Comparison of ENCODE assay signal across 23 cellular contexts in the genomic region with DNA sequence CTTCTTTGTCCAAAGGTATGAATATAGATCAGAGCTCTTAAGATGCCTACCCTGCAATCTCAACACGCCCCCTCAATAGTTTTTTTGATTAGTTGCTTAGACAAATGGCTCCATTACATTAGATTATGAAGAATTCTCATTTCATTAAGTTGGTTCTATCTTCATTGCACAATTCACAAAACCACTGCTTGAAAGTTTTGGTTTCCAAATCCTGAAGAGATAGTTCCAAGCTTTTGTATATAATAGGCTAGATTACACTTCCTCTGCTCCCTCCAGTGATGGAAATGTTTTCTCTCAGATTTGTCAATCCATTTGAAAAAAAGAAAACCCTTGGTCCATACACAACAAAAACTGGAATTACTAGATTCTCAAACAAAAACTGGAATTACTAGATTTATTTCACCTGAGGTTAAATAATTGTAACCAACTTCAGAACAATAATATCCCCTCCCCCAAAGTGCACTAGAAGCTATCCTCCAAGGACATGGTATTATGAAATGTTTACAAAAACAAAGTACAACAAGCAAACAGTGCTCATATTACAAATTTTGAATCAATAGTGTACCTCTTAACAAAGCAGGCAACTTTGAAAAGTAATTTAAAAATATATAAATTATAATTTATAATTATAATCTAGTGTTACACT. TPM values are rescaled to one million over a fixed set of nuclear protein-coding genes. Genes with fewer than 3 reads are reported as not detected.
DNase-seq lines count a peak whose midpoint lies in the region; ATAC-seq, FAIRE-seq and TF ChIP-seq lines count a peak whose summit lies in the region.
"Had no signal": no experiment of that assay in that cellular context is flagged by ENCODE, and none has a peak within 500 bp of the region (broad histone marks: within the 10 kb centered on the region; RNA-seq: fewer than 3 reads in every experiment).

No MANE protein-coding gene starts in this region.

- TF ChIP-seq EP300 in K562 (IDR thresholded peaks at IDR 0.05; ENCODE audit: low read length) (no peak), HepG2 (IDR thresholded peaks at IDR 0.05; ENCODE audit: low read depth in 2 of 2, low read length in 2 of 2) (peak in 1 of 2 experiments; percentile 87; a peak in 2 of 4 replicates), HepG2 (CRISPR knock-in tag; IDR thresholded peaks at IDR 0.05; ENCODE audit: borderline replicate concordance) (no peak)

- TF ChIP-seq CTCF in K562 (IDR thresholded peaks at IDR 0.05 in 2 of 3, conservative IDR thresholded peaks at IDR 0.05 in 1 of 3; ENCODE audit: insufficient read depth in 2 of 3, low read depth in 1 of 3, low read length in 3 of 3) = no peak
- no peak for TF ChIP-seq CTCF in HepG2 (CRISPR knock-in tag; IDR thresholded peaks at IDR 0.05)

- H3K9me3 ChIP-seq in K562 (replicated peaks; ENCODE audit: control insufficient read depth, insufficient read depth, low read depth, low read length) (no peaks in the 10 kb centered on the region), HepG2 (ENCODE audit: low read length) (no peaks in the 10 kb centered on the region), MG63 (no peaks in the 10 kb centered on the region)
- H3K9me3 ChIP-seq: BLaER1 treated with 17β-estradiol and CSF1 and Interleukin-3, amounts not matched to agents 10 nM and 100 nM; SJCRH30 had no signal

- H3K79me2 ChIP-seq in K562 (ENCODE audit: control insufficient read depth, insufficient read depth, low read length) = no peaks in the 10 kb centered on the region
- no peaks in the 10 kb centered on the region for H3K79me2 ChIP-seq in HepG2 (ENCODE audit: insufficient read depth, low read length)

- H4K20me1 ChIP-seq in K562 (replicated peaks; ENCODE audit: control insufficient read depth, insufficient read depth, low read length) (no peaks in the 10 kb centered on the region), HepG2 (ENCODE audit: insufficient read depth, low read length) (no peaks in the 10 kb centered on the region)
- H4K20me1 ChIP-seq: BLaER1 treated with 17β-estradiol and CSF1 and Interleukin-3, amounts not matched to agents 10 nM and 100 nM had no signal

- ATAC-seq in K562 (no peak), HepG2 (no peak), Right ventricle myocardium superior (ENCODE audit: poor library complexity) (no peak)

- in situ Hi-C loops in K562 (cut with MboI) (no loop called here), HepG2 (cut with HindIII; ENCODE audit: extremely low pct_ligation_motif_present, low pct_unique_long_range_greater_than_20kb) (no loop called here)

- POLR2A ChIA-PET in K562 (lab: Yijun Ruan, JAX) (interaction anchor here (0.5 to 1.8 kb wide), 2 partner anchors 7 to 8 kb away, joined by 3 to 4 read pairs; no protein-coding TSS in a partner anchor), HepG2 (lab: Yijun Ruan, JAX) (interaction anchor here (1.0 to 1.8 kb wide), 4 partner anchors 8 to 265 kb away, joined by 3 to 9 read pairs (median 3); no protein-coding TSS in a partner anchor)

- H3K27me3 ChIP-seq in K562 (ENCODE audit: control insufficient read depth in 2 of 2, insufficient read depth in 2 of 2, low read length in 2 of 2) (no peaks in the 10 kb centered on the region), HepG2 (ENCODE audit: control insufficient read depth in 1 of 2, insufficient read depth in 2 of 2, low read length in 2 of 2) (no peaks in the 10 kb centered on the region), MG63 (no peaks in the 10 kb centered on the region)
- H3K27me3 ChIP-seq: BLaER1 treated with 17β-estradiol and CSF1 and Interleukin-3, amounts not matched to agents 10 nM and 100 nM; SJCRH30 had no signal

- CTCF ChIA-PET in K562 (lab: Yijun Ruan, JAX; ENCODE audit: low intra/inter-chr PET ratio) (no interaction called here), HepG2 (lab: Yijun Ruan, JAX; ENCODE audit: low intra/inter-chr PET ratio, low total read pairs) (no interaction called here)

- H3K27ac ChIP-seq in K562 (ENCODE audit: extremely low read depth, low read depth, low read length) = no peak overlapping the region
- peak overlapping the region; percentile 70 for H3K27ac ChIP-seq in HepG2 (ENCODE audit: extremely low read length, insufficient read depth, low read length)
- H3K27ac ChIP-seq: BLaER1 treated with 17β-estradiol and CSF1 and Interleukin-3, amounts not matched to agents 10 nM and 100 nM; RWPE1; SJCRH30 had no signal

- H3K36me3 ChIP-seq in K562 (ENCODE audit: control insufficient read depth, insufficient read depth, low read length) (no peaks in the 10 kb centered on the region), HepG2 (replicated peaks in 1 of 2; ENCODE audit: control insufficient read depth in 1 of 2, insufficient read depth in 2 of 2, low read length in 2 of 2) (no peaks in the 10 kb centered on the region), MG63 (no peaks in the 10 kb centered on the region)
- H3K36me3 ChIP-seq: BLaER1 treated with 17β-estradiol and CSF1 and Interleukin-3, amounts not matched to agents 10 nM and 100 nM; SJCRH30 had no signal

- H3K4me3 ChIP-seq in K562 = no peak overlapping the region
- H3K4me3 ChIP-seq in HepG2 (replicated peaks in 1 of 3; ENCODE audit: insufficient read depth in 1 of 3, low read depth in 2 of 3, low read length in 3 of 3) = peak overlapping the region in 2 of 3 experiments; percentile 36 to 56; a peak in 4 of 6 replicates
- H3K4me3 ChIP-seq in MG63 = no peak overlapping the region
- H3K4me3 ChIP-seq: BLaER1 treated with 17β-estradiol and CSF1 and Interleukin-3, amounts not matched to agents 10 nM and 100 nM; SJCRH30 had no signal

- FAIRE-seq in GM12892 (lab: Jason Lieb, UNC) (peak; percentile 36), K562 (lab: Jason Lieb, UNC) (no peak), HepG2 (lab: Jason Lieb, UNC) (no peak)

- H3K9me1 ChIP-seq in K562 (ENCODE audit: control insufficient read depth, insufficient read depth, low read length) = no peaks in the 10 kb centered on the region

- H3K9ac ChIP-seq in K562 (ENCODE audit: insufficient read depth in 1 of 2, low read depth in 2 of 2, low read length in 2 of 2) (no peak overlapping the region), HepG2 (ENCODE audit: insufficient read depth, low read depth, low read length) (peak overlapping the region; percentile 40; the same call in 1 of the 2 replicates)
- H3K9ac ChIP-seq: BLaER1 treated with 17β-estradiol and CSF1 and Interleukin-3, amounts not matched to agents 10 nM and 100 nM had no signal

- peak overlapping the region; percentile 30; the same call in 1 of the 2 replicates for H2AFZ ChIP-seq in K562 (ENCODE audit: low read depth, low read length)
- H2AFZ ChIP-seq in HepG2 (ENCODE audit: low read length) = no peak overlapping the region

- 26% methylated on average over 1 of the region's 1 CpG for WGBS in K562 (ENCODE audit: insufficient coverage, low coverage, missing lambda C conversion rate)
- WGBS in HepG2 (ENCODE audit: low lambda C conversion rate) = 47% methylated on average over 1 of the region's 1 CpG

- BruUV-seq in K562 (replicated peaks; lab: Mats Ljungman, UMichigan) (no TSS peak), HepG2 (replicated peaks; lab: Mats Ljungman, UMichigan) (no TSS peak)

- peaks cover 5 to 12% of the 10 kb centered on the region in 2 experiments for H3K4me1 ChIP-seq in K562 (replicated peaks in 1 of 2; ENCODE audit: control insufficient read depth in 2 of 2, insufficient read depth in 2 of 2, low read length in 2 of 2)
- peaks cover 71% of the 10 kb centered on the region for H3K4me1 ChIP-seq in HepG2 (ENCODE audit: insufficient read depth, low read length)
- H3K4me1 ChIP-seq: SJCRH30 had no signal

- H3K4me2 ChIP-seq in K562 (ENCODE audit: insufficient read depth, low read length) (no peak overlapping the region), HepG2 (ENCODE audit: low read depth, low read length) (peak overlapping the region; percentile 83)
- H3K4me2 ChIP-seq: BLaER1 treated with 17β-estradiol and CSF1 and Interleukin-3, amounts not matched to agents 10 nM and 100 nM had no signal

- TF ChIP-seq POLR2A in GM12892 (IDR thresholded peaks at IDR 0.05; ENCODE audit: low read depth, low read length) (no peak), K562 (conservative IDR thresholded peaks at IDR 0.05) (no peak), HepG2 (IDR thresholded peaks at IDR 0.05; ENCODE audit: insufficient read depth in 1 of 2, low read depth in 2 of 2, low read length in 2 of 2) (no peak)

- TF ChIP-seq RAD21 in K562 (CRISPR knock-in tag; conservative IDR thresholded peaks at IDR 0.05 in 1 of 2, IDR thresholded peaks at IDR 0.05 in 1 of 2) = no peak
- TF ChIP-seq RAD21 in HepG2 (CRISPR knock-in tag; IDR thresholded peaks at IDR 0.05) = no peak

- intact Hi-C loops in K562 (cut with micrococcal nuclease) = no loop called here
- intact Hi-C loops in HepG2 (cut with micrococcal nuclease; ENCODE audit: unreplicated experiment) = no loop called here
- intact Hi-C loops in Right ventricle myocardium superior (cut with DNase I) = no loop called here

- DNase-seq in GM12892 (ENCODE audit: insufficient read length) (no peak), K562 (ENCODE audit: extremely low read depth in 1 of 4, low spot score in 3 of 4) (no peak), HepG2 (ENCODE audit: low spot score) (peak; percentile 26), MG63 (no peak), Right ventricle myocardium superior (no peak), cerebellar nuclear complex (lab: John Stamatoyannopoulos, UW) (no peak), Ammon's horn (ENCODE audit: low spot score) (no peak)
- DNase-seq: ACHN; CD4-positive, alpha-beta memory T cell; EL; GF-D8; H7; HFFc6; KBM-7; NCI-H1092 treated with DMSO at 0.1 percent for 48 hours; NCI-H1436 treated with DMSO at 0.1 percent for 48 hours; NCI-H1930; NCI-H2227 treated with DMSO at 0.1 percent for 48 hours; NCI-H510A treated with DMSO at 0.1 percent for 48 hours; NCI-H748 treated with DMSO at 0.1 percent for 48 hours; SJCRH30 had no signal

RNA-seq across cellular contexts. Expression of a gene that starts 6.8 kb away (rescaled TPM):
- polyA plus RNA-seq in GM12892 (2012; ENCODE audit: missing spikeins) = 53.3 TPM
- total RNA-seq in K562 (2011; cell fraction: chromatin; rRNA removed; ENCODE audit: low replicate concordance) = 28.8 and 103 TPM in 2 replicates
- 12.8 and 19.3 TPM in 2 replicates for total RNA-seq in K562 (2011; cell fraction: nucleolus; rRNA removed)
- 38.3 and 67.9 TPM in 2 replicates for total RNA-seq in K562 (2011; cell fraction: nucleoplasm; rRNA removed)
- total RNA-seq in K562 (2014; rRNA removed) (20.2 and 25.8 TPM in 2 replicates), K562 (2014; rRNA removed; fragmentation: Illumina TruSeq; extraction: Trizol) (41.6 and 46.6 TPM in 2 replicates), K562 (2015; rRNA removed; fragmentation: Illumina TruSeq; extraction: Trizol) (33.4 and 36.6 TPM in 2 replicates), K562 (2021) (87.9 and 101 TPM in 2 replicates), HepG2 (2016; rRNA removed; fragmentation: Illumina TruSeq; extraction: Trizol) (28.7 and 52.7 TPM in 2 replicates), Right ventricle myocardium superior (27.5 TPM)
- polyA plus RNA-seq in K562 (2011; rRNA removed) (23.8 and 34.4 TPM in 2 replicates), K562 (2014; fragmentation: Illumina TruSeq; extraction: Trizol) (53.4 and 63.2 TPM in 2 replicates), K562 (2014; fragmentation: Nextera tagmentation; extraction: Ambion mirVana) (10 to 100 TPM; 40.5 to 92.0 TPM), K562 (2014; rRNA removed) (19.3 and 22.6 TPM in 2 replicates), HepG2 (2011; rRNA removed) (12.8 and 16.8 TPM in 2 replicates)
- polyA plus RNA-seq in K562 (2011; cell fraction: cytosol; rRNA removed) = 5.8 and 9.7 TPM in 2 replicates
- polyA plus RNA-seq in K562 (2011; cell fraction: nucleus; rRNA removed) = 15.1 and 18.2 TPM in 2 replicates
- polyA plus RNA-seq in K562 (2012) = 36.3 and 37.3 TPM in 2 replicates
- polyA minus RNA-seq in K562 (2011; rRNA and poly(A)+ RNA removed) = 79.3 and 89.8 TPM in 2 replicates
- polyA minus RNA-seq in K562 (2011; cell fraction: cytosol; rRNA and poly(A)+ RNA removed) = 42.7 and 49.5 TPM in 2 replicates
- polyA minus RNA-seq in K562 (2011; cell fraction: nucleus; rRNA and poly(A)+ RNA removed) = 21.5 and 39.5 TPM in 2 replicates
- 32.6 and 34.2 TPM in 2 replicates for total RNA-seq in HepG2 (2016; cell fraction: cytosol; rRNA removed; fragmentation: Illumina TruSeq; extraction: Trizol; ENCODE audit: low read depth)
- 25.7 and 45.4 TPM in 2 replicates for total RNA-seq in HepG2 (2016; cell fraction: insoluble cytoplasmic fraction; rRNA removed; fragmentation: Illumina TruSeq; extraction: Trizol)
- 38.6 and 48.1 TPM in 2 replicates for total RNA-seq in HepG2 (2016; cell fraction: membrane; rRNA removed; fragmentation: Illumina TruSeq; extraction: Trizol)
- total RNA-seq in HepG2 (2016; cell fraction: nucleus; rRNA removed; fragmentation: Illumina TruSeq; extraction: Trizol) = 41.9 and 51.6 TPM in 2 replicates
- 5.1 and 8.5 TPM in 2 replicates for polyA plus RNA-seq in HepG2 (2011; cell fraction: cytosol; rRNA removed)
- polyA plus RNA-seq in HepG2 (2011; cell fraction: nucleus; rRNA removed) = 9.6 and 11.0 TPM in 2 replicates
- 27.7 and 38.6 TPM in 2 replicates for polyA plus RNA-seq in HepG2 (2012)
- 3.4 and 3.8 TPM in 2 replicates for polyA plus RNA-seq in HepG2 (2016; cell fraction: cytosol; fragmentation: Illumina TruSeq; extraction: Trizol; ENCODE audit: low read depth)
- polyA plus RNA-seq in HepG2 (2016; cell fraction: insoluble cytoplasmic fraction; fragmentation: Illumina TruSeq; extraction: Trizol; ENCODE audit: low read depth) = 42.1 and 48.4 TPM in 2 replicates
- 15.6 and 16.8 TPM in 2 replicates for polyA plus RNA-seq in HepG2 (2016; cell fraction: membrane; fragmentation: Illumina TruSeq; extraction: Trizol; ENCODE audit: low read depth)
- polyA plus RNA-seq in HepG2 (2016; cell fraction: nucleus; fragmentation: Illumina TruSeq; extraction: Trizol; ENCODE audit: insufficient read depth, low read depth) = 38.9 and 40.3 TPM in 2 replicates
- 9.1 and 17.3 TPM in 2 replicates for polyA minus RNA-seq in HepG2 (2011; rRNA and poly(A)+ RNA removed; ENCODE audit: low replicate concordance)
- polyA minus RNA-seq in HepG2 (2011; cell fraction: cytosol; rRNA and poly(A)+ RNA removed) = 37.8 and 45.8 TPM in 2 replicates
- 67.2 and 68.9 TPM in 2 replicates for polyA minus RNA-seq in HepG2 (2011; cell fraction: nucleus; rRNA and poly(A)+ RNA removed)
- total RNA-seq in MG63 (2014; rRNA removed; shearing (Covaris generic); ENCODE audit: low replicate concordance) = 7.1 and 9.4 TPM in 2 replicates

Comparison
In these comparisons a context has a peak if more than half of its experiments do, and no peak if none do; other contexts are left out.
1. H3K4me3 ChIP-seq: peak in HepG2 (2 of 3); none in K562 (single experiment) and MG63 (single experiment).